Comparison of ENCODE assay signal across 10 cellular contexts in the genomic region with DNA sequence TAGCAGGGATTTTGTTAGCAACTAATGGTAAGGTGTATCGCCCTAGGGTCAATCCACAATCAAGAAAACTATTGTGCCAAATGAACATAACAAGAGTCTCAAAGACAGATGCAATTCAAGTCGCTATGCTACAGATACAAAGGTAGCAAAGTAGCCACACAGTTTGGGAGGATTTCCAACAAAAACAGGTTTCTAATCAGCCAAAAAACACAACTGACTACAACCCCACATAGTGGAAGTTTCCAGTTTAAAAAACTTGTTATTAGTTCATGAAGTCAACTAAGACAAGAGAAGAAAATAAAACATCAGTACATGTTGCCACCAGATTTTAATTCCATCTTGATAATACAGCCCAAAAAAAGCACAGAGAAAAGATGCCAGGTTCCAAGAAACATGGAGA. TPM values are rescaled to one million over a fixed set of nuclear protein-coding genes. Genes with fewer than 3 reads are reported as not detected.
DNase-seq lines count a peak whose midpoint lies in the region; ATAC-seq and TF ChIP-seq lines count a peak whose summit lies in the region.
"Had no signal": no experiment of that assay in that cellular context is flagged by ENCODE, and none has a peak within 500 bp of the region (broad histone marks: within the 10 kb centered on the region; RNA-seq: fewer than 3 reads in every experiment).

No MANE protein-coding gene starts in this region.

- in situ Hi-C loops in astrocyte of the spinal cord (cut with HindIII; ENCODE audit: low sequenced_read_pairs), result loop anchor here (10.0 kb wide), 1 partner anchor 95 kb away; no protein-coding TSS in a partner anchor

- no peaks in the 10 kb centered on the region for H3K36me3 ChIP-seq in cardiac muscle cell
- peaks cover 31% of the 10 kb centered on the region for H3K36me3 ChIP-seq in upper lobe of right lung

- no peak overlapping the region for H3K4me3 ChIP-seq in cardiac muscle cell
- H3K4me3 ChIP-seq in astrocyte of the spinal cord (ENCODE audit: low read depth, low read length), result no peak overlapping the region
- no peak overlapping the region for H3K4me3 ChIP-seq in upper lobe of right lung

- H3K27ac ChIP-seq in cardiac muscle cell (peak overlapping the region; percentile 91), upper lobe of right lung (peak overlapping the region; percentile 30)

- DNase-seq in cardiac muscle cell (ENCODE audit: low read depth in 1 of 2, low spot score in 1 of 2), result no peak
- no peak for DNase-seq in cardiac septum (ENCODE audit: low spot score)
- peak; percentile 83 for DNase-seq in astrocyte of the spinal cord (ENCODE audit: low read depth, low spot score)
- no peak for DNase-seq in naive B cell
- no peak for DNase-seq in upper lobe of right lung
- DNase-seq in DMS79 treated with DMSO at 0.1 percent for 48 hours (lab: John Stamatoyannopoulos, UW), result no peak
- DNase-seq: AML-193, NCI-H2029 treated with DMSO at 0.1 percent for 48 hours had no signal

- H3K36me3 Mint-ChIP-seq in naive B cell, result peaks cover 0 to 6% of the 10 kb centered on the region in 2 donors

- H3K4me1 Mint-ChIP-seq in naive B cell, result peaks cover 31 to 78% (median 64%) of the 10 kb centered on the region in 3 donors

- H3K27me3 ChIP-seq in cardiac muscle cell, result no peaks in the 10 kb centered on the region
- H3K27me3 ChIP-seq in upper lobe of right lung, result no peaks in the 10 kb centered on the region

- ATAC-seq in naive B cell (ENCODE audit: low read depth in 2 of 2), result no peak
- no peak for ATAC-seq in upper lobe of right lung
- ATAC-seq in GM19035 (IDR thresholded peaks at IDR 0.05; ENCODE audit: unreplicated experiment), result no peak
- no peak for ATAC-seq in HG03457 (IDR thresholded peaks at IDR 0.05; ENCODE audit: unreplicated experiment)

- H3K9me3 Mint-ChIP-seq in naive B cell, result no peaks in the 10 kb centered on the region

- TF ChIP-seq CTCF in cardiac muscle cell (IDR thresholded peaks at IDR 0.05; ENCODE audit: low read depth, low read length), result no peak
- no peak for TF ChIP-seq CTCF in astrocyte of the spinal cord (IDR thresholded peaks at IDR 0.05; ENCODE audit: low read depth, low read length)
- no peak for TF ChIP-seq CTCF in upper lobe of right lung (IDR thresholded peaks at IDR 0.05)

- intact Hi-C loops in cardiac septum (cut with DNase I) (no loop called here), upper lobe of right lung (cut with DNase I) (no loop called here)

- H3K4me1 ChIP-seq in cardiac muscle cell (ENCODE audit: low read depth) (peaks cover 25% of the 10 kb centered on the region), upper lobe of right lung (peaks cover 93% of the 10 kb centered on the region)

- peak overlapping the region in 1 of 8 donors; percentile 39 for H3K4me3 Mint-ChIP-seq in naive B cell

- H3K27me3 Mint-ChIP-seq in naive B cell, result no peaks in the 10 kb centered on the region

- no peaks in the 10 kb centered on the region for H3K9me3 ChIP-seq in cardiac muscle cell (ENCODE audit: low read depth)
- no peaks in the 10 kb centered on the region for H3K9me3 ChIP-seq in upper lobe of right lung

- peak overlapping the region; percentile 10 to 90 (median 35) for H3K27ac Mint-ChIP-seq in naive B cell

RNA-seq across cellular contexts. Expression of a gene that starts 38.0 kb away (rescaled TPM):
- total RNA-seq in cardiac muscle cell (131 and 174 TPM in 2 replicates), cardiac septum (282 TPM), upper lobe of right lung (842 TPM)
- polyA plus RNA-seq in cardiac muscle cell (88.7 and 98.0 TPM in 2 replicates), naive B cell (ENCODE audit: low read depth in 6 of 6) (100 to 1,000 TPM in 1 of 6 donors, 10 to 100 TPM in 5; 17.3 to 255 (median 64.5) TPM)
